In genomic region chr19:38360839-38361631, GRCh38 we compare ENCODE assay signal across 6 cellular contexts. TPM values are rescaled to one million over a fixed set of nuclear protein-coding genes. Genes with fewer than 3 reads are reported as not detected.
A peak's percentile ranks its signal among the peaks of the same experiment; 100 is the strongest.
DNase-seq lines count a peak whose midpoint lies in the region; ATAC-seq and TF ChIP-seq lines count a peak whose summit lies in the region.

No MANE protein-coding gene starts in this region.

- no peaks in the 10 kb centered on the region for H3K9me3 Mint-ChIP-seq in activated naive CD8-positive, alpha-beta T cell treated with anti-CD3 and anti-CD28 coated beads, Interleukin-2, amount 10 ng/mL, durations not matched to agents 7 days and 5 days

- no peaks in the 10 kb centered on the region for H3K36me3 Mint-ChIP-seq in activated naive CD8-positive, alpha-beta T cell treated with anti-CD3 and anti-CD28 coated beads, Interleukin-2, amount 10 ng/mL, durations not matched to agents 7 days and 5 days

- H3K9ac ChIP-seq in mucosa of rectum (ENCODE audit: low read depth in 1 of 2, low read length in 2 of 2), result peak overlapping the region; percentile 24 to 43

- H3K4me1 Mint-ChIP-seq in activated naive CD8-positive, alpha-beta T cell treated with anti-CD3 and anti-CD28 coated beads, Interleukin-2, amount 10 ng/mL, durations not matched to agents 7 days and 5 days, result peaks cover 10% of the 10 kb centered on the region

- H4K20me1 ChIP-seq in DOHH2 (ENCODE audit: control insufficient read depth, insufficient read depth, low read depth, low read length), result no peaks in the 10 kb centered on the region

- TF ChIP-seq CTCF in DOHH2 (IDR thresholded peaks at IDR 0.05; ENCODE audit: low read depth, low read length, poor library complexity, severe bottlenecking), result no peak

- H3K27me3 ChIP-seq in DOHH2 (ENCODE audit: control insufficient read depth, low read length), result peaks cover 48% of the 10 kb centered on the region
- peaks cover 20 to 27% of the 10 kb centered on the region in 2 donors for H3K27me3 ChIP-seq in mucosa of rectum (ENCODE audit: control insufficient read depth in 2 of 2, insufficient read depth in 2 of 2, low read length in 2 of 2)

- POLR2A ChIA-PET in activated naive CD8-positive, alpha-beta T cell treated with anti-CD3 and anti-CD28 coated beads, Interleukin-2, amount 10 ng/mL, durations not matched to agents 7 days and 5 days (lab: Charles Lee), result interaction anchor here (0.7 to 1.3 kb wide), 3 partner anchors 13 to 27 kb away, joined by 3 to 4 read pairs (median 3); partner anchors contain the start of genes GGN and PSMD8

- H3K4me1 ChIP-seq in DOHH2 (ENCODE audit: control insufficient read depth, low read length) (peaks cover 16% of the 10 kb centered on the region), mucosa of rectum (ENCODE audit: control insufficient read depth in 2 of 2, insufficient read depth in 2 of 2, low read length in 2 of 2) (peaks cover 9 to 10% of the 10 kb centered on the region in 2 donors)

- no peak for DNase-seq in activated naive CD8-positive, alpha-beta T cell treated with anti-CD3 and anti-CD28 coated beads, Interleukin-2, amount 10 ng/mL, durations not matched to agents 7 days and 5 days
- no peak for DNase-seq in midbrain (lab: John Stamatoyannopoulos, UW)

- H3K27me3 Mint-ChIP-seq in activated naive CD8-positive, alpha-beta T cell treated with anti-CD3 and anti-CD28 coated beads, Interleukin-2, amount 10 ng/mL, durations not matched to agents 7 days and 5 days, result peaks cover 44% of the 10 kb centered on the region

- H3K9me2 ChIP-seq in DOHH2 (replicated peaks; ENCODE audit: control insufficient read depth, low read length), result no peaks in the 10 kb centered on the region

- no peaks in the 10 kb centered on the region for H3K9me3 ChIP-seq in DOHH2 (ENCODE audit: control insufficient read depth, insufficient read depth, low read length)
- H3K9me3 ChIP-seq in mucosa of rectum (ENCODE audit: control insufficient read depth in 2 of 2, low read length in 2 of 2), result no peaks in the 10 kb centered on the region

- H3K4me3 Mint-ChIP-seq in activated naive CD8-positive, alpha-beta T cell treated with anti-CD3 and anti-CD28 coated beads, Interleukin-2, amount 10 ng/mL, durations not matched to agents 7 days and 5 days, result peak overlapping the region; percentile 89

- H3K27ac ChIP-seq in DOHH2 (ENCODE audit: low read depth, low read length) (no peak overlapping the region), mucosa of rectum (ENCODE audit: low read depth in 2 of 2, low read length in 2 of 2) (no peak overlapping the region)

- H3K79me2 ChIP-seq in DOHH2 (ENCODE audit: control insufficient read depth, low read length), result no peaks in the 10 kb centered on the region

- ATAC-seq in activated naive CD8-positive, alpha-beta T cell treated with anti-CD3 and anti-CD28 coated beads, Interleukin-2, amount 10 ng/mL, durations not matched to agents 7 days and 5 days (ENCODE audit: low read depth), result no peak
- ATAC-seq in HG03457 (IDR thresholded peaks at IDR 0.05; ENCODE audit: unreplicated experiment) (no peak), GM18909 (IDR thresholded peaks at IDR 0.05; ENCODE audit: poor library complexity, unreplicated experiment) (no peak)

- no peak overlapping the region for H3K27ac Mint-ChIP-seq in activated naive CD8-positive, alpha-beta T cell treated with anti-CD3 and anti-CD28 coated beads, Interleukin-2, amount 10 ng/mL, durations not matched to agents 7 days and 5 days

- no peaks in the 10 kb centered on the region for H3K36me3 ChIP-seq in DOHH2 (ENCODE audit: control insufficient read depth, low read length)
- no peaks in the 10 kb centered on the region for H3K36me3 ChIP-seq in mucosa of rectum (ENCODE audit: control insufficient read depth in 2 of 2, insufficient read depth in 2 of 2, low read length in 2 of 2)

- H3F3A ChIP-seq in DOHH2 (ENCODE audit: control insufficient read depth, insufficient read depth), result no peaks in the 10 kb centered on the region

- peak overlapping the region; percentile 88 for H3K4me2 ChIP-seq in DOHH2 (ENCODE audit: low read length)

- H3K4me3 ChIP-seq in DOHH2 (ENCODE audit: low read length) (peak overlapping the region; percentile 78), mucosa of rectum (ENCODE audit: low read length in 2 of 2) (peak overlapping the region; percentile 73 to 77)

RNA-seq across cellular contexts. Expression of gene PSMD8, which starts 13.3 kb away (rescaled TPM):
- total RNA-seq in activated naive CD8-positive, alpha-beta T cell treated with anti-CD3 and anti-CD28 coated beads, Interleukin-2, amount 10 ng/mL, durations not matched to agents 7 days and 5 days, result 100 to 1,000 TPM; 127 to 131 TPM

RNA-seq across cellular contexts. Expression of gene CATSPERG, which starts 25.4 kb away (rescaled TPM):
- 10 to 100 TPM; 11.9 to 12.4 TPM for total RNA-seq in activated naive CD8-positive, alpha-beta T cell treated with anti-CD3 and anti-CD28 coated beads, Interleukin-2, amount 10 ng/mL, durations not matched to agents 7 days and 5 days

RNA-seq across cellular contexts. Expression of gene GGN, which starts 26.8 kb away (rescaled TPM):
- not detected for total RNA-seq in activated naive CD8-positive, alpha-beta T cell treated with anti-CD3 and anti-CD28 coated beads, Interleukin-2, amount 10 ng/mL, durations not matched to agents 7 days and 5 days

RNA-seq across cellular contexts. Expression of gene SPRED3, which starts 27.5 kb away (rescaled TPM):
- 1 to 10 TPM; 1.8 to 2.6 TPM for total RNA-seq in activated naive CD8-positive, alpha-beta T cell treated with anti-CD3 and anti-CD28 coated beads, Interleukin-2, amount 10 ng/mL, durations not matched to agents 7 days and 5 days

RNA-seq across cellular contexts. Expression of gene KCNK6, which starts 41.4 kb away (rescaled TPM):
- total RNA-seq in activated naive CD8-positive, alpha-beta T cell treated with anti-CD3 and anti-CD28 coated beads, Interleukin-2, amount 10 ng/mL, durations not matched to agents 7 days and 5 days, result 10 to 100 TPM; 12.9 to 13.3 TPM
